Comparison of ENCODE assay signal across 1 cellular context in genomic region chr12:88572785-88573565, GRCh38.
TF ChIP-seq lines count a peak whose summit lies in the region.

No MANE protein-coding gene starts in this region.

TF ChIP-seq in GM23338, 12 proteins besides CTCF, POLR2A, EP300 and RAD21 (continued from another document):
- no peak for TF ChIP-seq REST (IDR thresholded peaks at IDR 0.05; ENCODE audit: unreplicated experiment)
- no peak for TF ChIP-seq EZH2 (IDR thresholded peaks at IDR 0.05; ENCODE audit: low read depth, unreplicated experiment)
- TF ChIP-seq ZNF462 (CRISPR knock-in tag; IDR thresholded peaks at IDR 0.05) = no peak
- TF ChIP-seq JUNB (IDR thresholded peaks at IDR 0.05; ENCODE audit: unreplicated experiment) = no peak
